In genomic region chr7:2523941-2524807, GRCh38 we compare ENCODE assay signal across 9 cellular contexts. TPM values are rescaled to one million over a fixed set of nuclear protein-coding genes. Genes with fewer than 3 reads are reported as not detected.
A peak's percentile ranks its signal among the peaks of the same experiment; 100 is the strongest.
DNase-seq lines count a peak whose midpoint lies in the region; ATAC-seq and TF ChIP-seq lines count a peak whose summit lies in the region.
"Had no signal": no experiment of that assay in that cellular context is flagged by ENCODE, and none has a peak within 500 bp of the region (broad histone marks: within the 10 kb centered on the region; RNA-seq: fewer than 3 reads in every experiment).

No MANE protein-coding gene starts in this region.

- H3K27ac ChIP-seq in HL-60 (replicated peaks) (peak overlapping the region; percentile 46), colonic mucosa (peak overlapping the region; percentile 82)

- H3K27ac Mint-ChIP-seq in stimulated activated naive B cell treated with anti-CD40 and anti-IgM and Interleukin-4, amounts not matched to agents 10 μg/mL and 1 μg/mL and 100 μg/mL, for 72 hours, result no peak overlapping the region

- peak; percentile 42 to 45 for DNase-seq in HL-60 (ENCODE audit: low read depth in 1 of 2, low spot score in 1 of 2)
- DNase-seq in NCI-H748 (lab: John Stamatoyannopoulos, UW; ENCODE audit: unreplicated experiment), result peak; percentile 99
- peak; percentile 97 for DNase-seq in colonic mucosa
- peak; percentile 65 for DNase-seq in left kidney (ENCODE audit: low read depth, low spot score)
- no peak for DNase-seq in stimulated activated naive B cell treated with anti-CD40 and anti-IgM and Interleukin-4, amounts not matched to agents 10 μg/mL and 1 μg/mL and 100 μg/mL, for 72 hours
- no peak for DNase-seq in activated CD4-positive, alpha-beta T cell treated with anti-CD3 and anti-CD28 coated beads, Interleukin-2, amount 50 U/mL, for 4 hours

- H3K9me3 Mint-ChIP-seq in stimulated activated naive B cell treated with anti-CD40 and anti-IgM and Interleukin-4, amounts not matched to agents 10 μg/mL and 1 μg/mL and 100 μg/mL, for 72 hours, result no peaks in the 10 kb centered on the region

- peaks cover 48% of the 10 kb centered on the region for H3K4me1 ChIP-seq in colonic mucosa

- H3K9me3 ChIP-seq in colonic mucosa, result no peaks in the 10 kb centered on the region

- ATAC-seq in stimulated activated naive B cell treated with anti-CD40 and anti-IgM and Interleukin-4, amounts not matched to agents 10 μg/mL and 1 μg/mL and 100 μg/mL, for 72 hours (replicated peaks), result no peak
- ATAC-seq in HG03095 (IDR thresholded peaks at IDR 0.05; ENCODE audit: unreplicated experiment) (no peak), GM18909 (IDR thresholded peaks at IDR 0.05; ENCODE audit: poor library complexity, unreplicated experiment) (no peak)

- H3K4me3 ChIP-seq in HL-60 (replicated peaks; ENCODE audit: insufficient read depth, low read length) (peak overlapping the region; percentile 71), colonic mucosa (peak overlapping the region; percentile 53)

- peak overlapping the region; percentile 89 to 98 for H3K9ac ChIP-seq in colonic mucosa (ENCODE audit: low read depth in 2 of 2, low read length in 2 of 2)

- H3K36me3 ChIP-seq in colonic mucosa, result no peaks in the 10 kb centered on the region

- H3K36me3 Mint-ChIP-seq in stimulated activated naive B cell treated with anti-CD40 and anti-IgM and Interleukin-4, amounts not matched to agents 10 μg/mL and 1 μg/mL and 100 μg/mL, for 72 hours, result peaks cover 13 to 26% of the 10 kb centered on the region in 2 donors

- H3K27me3 ChIP-seq in HL-60 (ENCODE audit: insufficient read depth, poor library complexity, severe bottlenecking) (no peaks in the 10 kb centered on the region), colonic mucosa (no peaks in the 10 kb centered on the region)

- intact Hi-C loops in colonic mucosa (cut with DNase I), result no loop called here

- peaks cover 63 to 86% of the 10 kb centered on the region in 2 donors for H3K4me1 Mint-ChIP-seq in stimulated activated naive B cell treated with anti-CD40 and anti-IgM and Interleukin-4, amounts not matched to agents 10 μg/mL and 1 μg/mL and 100 μg/mL, for 72 hours

- H3K27me3 Mint-ChIP-seq in stimulated activated naive B cell treated with anti-CD40 and anti-IgM and Interleukin-4, amounts not matched to agents 10 μg/mL and 1 μg/mL and 100 μg/mL, for 72 hours, result no peaks in the 10 kb centered on the region

- peak overlapping the region; percentile 13 to 97 for H3K4me3 Mint-ChIP-seq in stimulated activated naive B cell treated with anti-CD40 and anti-IgM and Interleukin-4, amounts not matched to agents 10 μg/mL and 1 μg/mL and 100 μg/mL, for 72 hours

- no peak for TF ChIP-seq CTCF in HL-60 (IDR thresholded peaks at IDR 0.05; ENCODE audit: insufficient read depth, low read length)
- no peak for TF ChIP-seq CTCF in colonic mucosa (IDR thresholded peaks at IDR 0.05)

RNA-seq across cellular contexts. Expression of gene LFNG, which starts 4.6 kb away (rescaled TPM):
- total RNA-seq in colonic mucosa, result 100 to 1,000 TPM in 1 of 2 donors, 10 to 100 TPM in 1; 61.4 to 105 TPM

RNA-seq across cellular contexts. Expression of gene BRAT1, which starts 31.1 kb away (rescaled TPM):
- 10 to 100 TPM; 19.3 to 40.0 TPM for total RNA-seq in colonic mucosa

RNA-seq across cellular contexts. Expression of gene IQCE, which starts 34.6 kb away (rescaled TPM):
- 10 to 100 TPM; 23.2 to 36.3 TPM for total RNA-seq in colonic mucosa

RNA-seq across cellular contexts. Expression of gene GRIFIN, which starts 48.0 kb away (rescaled TPM):
- not detected for total RNA-seq in colonic mucosa
- total RNA-seq: SK-MEL-5 had no signal

Comparison
In these comparisons a context has a peak if more than half of its experiments do, and no peak if none do; other contexts are left out.
1. DNase-seq: peak in HL-60 (2 of 2), NCI-H748 (single experiment), colonic mucosa (single experiment) and left kidney (single experiment); none in stimulated activated naive B cell treated with anti-CD40 and anti-IgM and Interleukin-4, amounts not matched to agents 10 μg/mL and 1 μg/mL and 100 μg/mL, for 72 hours (single experiment) and activated CD4-positive, alpha-beta T cell treated with anti-CD3 and anti-CD28 coated beads, Interleukin-2, amount 50 U/mL, for 4 hours (0 of 2).